16 cellular contexts compared by ENCODE assay signal in the genomic region with DNA sequence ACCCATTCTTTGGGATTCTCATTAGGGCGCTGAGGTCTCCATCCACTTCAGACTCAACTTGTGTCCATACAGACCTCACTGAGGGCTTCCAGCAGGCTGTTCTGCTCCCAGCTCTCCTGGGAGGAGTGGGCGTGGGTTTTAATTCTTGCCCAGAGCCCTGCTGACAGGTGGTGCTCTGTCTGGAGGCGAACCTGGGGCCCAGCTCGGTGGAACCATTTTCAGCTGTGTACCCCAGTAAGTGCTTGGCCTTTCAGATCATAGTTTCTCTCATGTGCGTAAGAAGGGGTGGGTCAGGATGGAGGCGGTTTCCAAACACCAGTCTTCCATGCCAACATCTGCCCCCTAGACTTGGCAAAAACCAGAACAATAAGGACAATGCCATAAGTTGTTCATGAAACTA. TPM values are rescaled to one million over a fixed set of nuclear protein-coding genes. Genes with fewer than 3 reads are reported as not detected.
DNase-seq lines count a peak whose midpoint lies in the region; ATAC-seq and TF ChIP-seq lines count a peak whose summit lies in the region.
"Had no signal": no experiment of that assay in that cellular context is flagged by ENCODE, and none has a peak within 500 bp of the region (broad histone marks: within the 10 kb centered on the region; RNA-seq: fewer than 3 reads in every experiment).

No MANE protein-coding gene starts in this region.

- no peak overlapping the region for H3K27ac Mint-ChIP-seq in Calu3 (ENCODE audit: unreplicated experiment)
- H3K27ac Mint-ChIP-seq: CD8-positive, alpha-beta memory T cell had no signal

- TF ChIP-seq POLR2A in esophagus muscularis mucosa (IDR thresholded peaks at IDR 0.05; ENCODE audit: low read depth): no peak

- no peak overlapping the region for H3K4me3 Mint-ChIP-seq in Calu3 (ENCODE audit: low read depth, unreplicated experiment)
- H3K4me3 Mint-ChIP-seq: CD4-positive, CD25-positive, alpha-beta regulatory T cell; CD8-positive, alpha-beta memory T cell had no signal

- H3K27ac ChIP-seq in right atrium auricular region: no peak overlapping the region
- no peak overlapping the region for H3K27ac ChIP-seq in right cardiac atrium (ENCODE audit: low read length)
- H3K27ac ChIP-seq in esophagus muscularis mucosa (replicated peaks in 1 of 4): no peak overlapping the region
- no peak overlapping the region for H3K27ac ChIP-seq in caudate nucleus (ENCODE audit: low read depth, low read length)
- H3K27ac ChIP-seq: GM23248 had no signal

- no peak for TF ChIP-seq CTCF in right atrium auricular region (IDR thresholded peaks at IDR 0.05)
- no peak for TF ChIP-seq CTCF in esophagus muscularis mucosa (IDR thresholded peaks at IDR 0.05)
- TF ChIP-seq CTCF in Calu3 (IDR thresholded peaks at IDR 0.05; ENCODE audit: unreplicated experiment): no peak

- BruUV-seq in Calu3 (replicated peaks; lab: Mats Ljungman, UMichigan): no TSS peak

- H3K9me3 ChIP-seq in right atrium auricular region (peaks cover 3 to 19% of the 10 kb centered on the region in 2 donors), right cardiac atrium (ENCODE audit: control insufficient read depth, low read length) (peaks cover 1% of the 10 kb centered on the region), esophagus muscularis mucosa (peaks cover 0 to 15% (median 7%) of the 10 kb centered on the region in 4 donors)
- H3K9me3 ChIP-seq: BE2C had no signal

- 85% methylated on average over 6 of the region's 6 CpGs for WGBS in right cardiac atrium
- 89% methylated on average over 6 of the region's 6 CpGs for WGBS in esophagus muscularis mucosa

- peaks cover 2% of the 10 kb centered on the region for H3K9me3 Mint-ChIP-seq in Calu3 (ENCODE audit: low read depth, unreplicated experiment)

- no peaks in the 10 kb centered on the region for H3K4me1 ChIP-seq in right atrium auricular region
- H3K4me1 ChIP-seq in right cardiac atrium (ENCODE audit: control insufficient read depth, insufficient read depth, low read length): no peaks in the 10 kb centered on the region
- H3K4me1 ChIP-seq in esophagus muscularis mucosa: no peaks in the 10 kb centered on the region
- H3K4me1 ChIP-seq: BE2C had no signal

- CTCF ChIA-PET in Calu3 (lab: Charles Lee): no interaction called here

- no peaks in the 10 kb centered on the region for H3K4me1 Mint-ChIP-seq in Calu3 (ENCODE audit: low read depth, unreplicated experiment)
- H3K4me1 Mint-ChIP-seq: CD4-positive, CD25-positive, alpha-beta regulatory T cell; CD8-positive, alpha-beta memory T cell had no signal

- H3K27me3 Mint-ChIP-seq in Calu3 (ENCODE audit: unreplicated experiment): peaks cover 83% of the 10 kb centered on the region

- no peaks in the 10 kb centered on the region for H3K27me3 ChIP-seq in right atrium auricular region
- H3K27me3 ChIP-seq in right cardiac atrium (ENCODE audit: control insufficient read depth, insufficient read depth): no peaks in the 10 kb centered on the region
- H3K27me3 ChIP-seq in esophagus muscularis mucosa: peaks cover 0 to 5% (median 0%) of the 10 kb centered on the region in 4 donors
- H3K27me3 ChIP-seq: BE2C had no signal

- H3K36me3 ChIP-seq in right atrium auricular region (no peaks in the 10 kb centered on the region), esophagus muscularis mucosa (no peaks in the 10 kb centered on the region)
- H3K36me3 ChIP-seq: BE2C had no signal

- no peak for TF ChIP-seq EP300 in esophagus muscularis mucosa (IDR thresholded peaks at IDR 0.05)

- H3K36me3 Mint-ChIP-seq in Calu3 (ENCODE audit: insufficient read depth, unreplicated experiment): no peaks in the 10 kb centered on the region

- intact Hi-C loops in right cardiac atrium (cut with DNase I) (no loop called here), esophagus muscularis mucosa (cut with DNase I) (no loop called here), sciatic nerve (cut with DNase I) (loop anchor here (5.0 kb wide), 1 partner anchor 1049 kb away; no protein-coding TSS in a partner anchor), Calu3 (cut with micrococcal nuclease; ENCODE audit: unreplicated experiment) (no loop called here)

- H3K4me3 ChIP-seq in right atrium auricular region (no peak overlapping the region), right cardiac atrium (ENCODE audit: low read length) (no peak overlapping the region), esophagus muscularis mucosa (no peak overlapping the region)
- H3K4me3 ChIP-seq: GM23248 had no signal

- ATAC-seq in right cardiac atrium (no peak), sciatic nerve (no peak)

- peak; percentile 36 for DNase-seq in right atrium auricular region (ENCODE audit: low spot score)
- DNase-seq in right cardiac atrium: no peak
- DNase-seq in esophagus muscularis mucosa (ENCODE audit: extremely low spot score): peak; percentile 47
- DNase-seq in sciatic nerve (ENCODE audit: low spot score): peak; percentile 10
- DNase-seq in Calu3: no peak
- no peak for DNase-seq in caudate nucleus (lab: John Stamatoyannopoulos, UW)
- no peak for DNase-seq in SKM-1 treated with dmso at 0.1 percent for 144 hours (lab: John Stamatoyannopoulos, UW; ENCODE audit: unreplicated experiment)
- DNase-seq: ACHN; BE2C; C1 segment of cervical spinal cord; CD4-positive, CD25-positive, alpha-beta regulatory T cell; CD8-positive, alpha-beta memory T cell; COR-L47; GM23248; HCEC 1CT; IMR-90 had no signal

RNA-seq across cellular contexts. Expression of gene NKD1, which starts 21.4 kb away (rescaled TPM):
- 1 to 10 TPM; 1.1 to 3.0 TPM for total RNA-seq in right atrium auricular region
- total RNA-seq in right cardiac atrium: 1 to 10 TPM; 1.1 to 3.2 (median 2.1) TPM
- 0.68 TPM for polyA plus RNA-seq in right cardiac atrium
- total RNA-seq in esophagus muscularis mucosa: 10 to 100 TPM; 37.1 to 87.8 (median 54.1) TPM
- 37.0 TPM for total RNA-seq in sciatic nerve
- 0.20 and 0.31 TPM in 2 replicates for total RNA-seq in Calu3 (2022)
- total RNA-seq: GM23248, IMR-90 had no signal
- polyA plus RNA-seq: GM23248, IMR-90 had no signal

Comparison
In these comparisons a context has a peak if more than half of its experiments do, and no peak if none do; other contexts are left out.
1. DNase-seq: peak in right atrium auricular region (single experiment), esophagus muscularis mucosa (single experiment) and sciatic nerve (single experiment); none in right cardiac atrium (0 of 3), Calu3 (single experiment), caudate nucleus (0 of 61) and SKM-1 treated with dmso at 0.1 percent for 144 hours (single experiment).